Comparison of ENCODE assay signal across 16 cellular contexts in the genomic region with DNA sequence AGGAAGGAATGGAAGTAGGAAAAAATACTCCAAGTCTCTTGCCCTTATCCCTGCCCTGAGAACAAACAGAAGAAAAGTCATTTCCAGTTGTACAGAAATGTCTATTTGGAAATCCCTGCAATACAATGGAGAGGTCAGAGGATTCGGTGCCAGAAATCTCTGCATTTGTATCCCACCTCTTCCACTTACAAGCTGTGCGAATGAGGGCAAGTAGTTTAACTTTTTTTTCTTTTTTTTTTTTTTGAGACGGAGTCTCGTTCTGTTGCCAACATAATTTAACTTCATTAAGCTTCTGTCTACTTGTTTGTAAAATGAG.
"Had no signal": no experiment of that assay in that cellular context is flagged by ENCODE, and none has a peak within 500 bp of the region (broad histone marks: within the 10 kb centered on the region; RNA-seq: fewer than 3 reads in every experiment).

No MANE protein-coding gene starts in this region.

- H3K4me3 ChIP-seq: colonic mucosa, prostate gland, right lobe of liver, SK-N-MC, smooth muscle cell, thoracic aorta had no signal

- H3K27ac ChIP-seq: colonic mucosa, prostate gland, right lobe of liver, SK-N-MC, thoracic aorta had no signal

- H3K27me3 ChIP-seq: colonic mucosa, right lobe of liver had no signal

- DNase-seq: activated CD4-positive, alpha-beta T cell treated with anti-CD3 and anti-CD28 coated beads for 4 hours; central memory CD4-positive, alpha-beta T cell; colonic mucosa; foreskin fibroblast; glutamatergic neuron; hypothalamus; kidney; left ventricle myocardium superior; mesenchymal stem cell; right lobe of liver; stimulated activated naive CD8-positive, alpha-beta T cell treated with anti-CD3 and anti-CD28 coated beads, Interleukin-15, amount 100 ng/mL, for 72 hours had no signal

- H3K9me3 ChIP-seq: colonic mucosa, prostate gland, right lobe of liver, thoracic aorta had no signal

- H3K36me3 ChIP-seq: colonic mucosa, prostate gland, thoracic aorta had no signal

- ATAC-seq: WTC11 had no signal

- H3K4me1 ChIP-seq: colonic mucosa, prostate gland had no signal
